ENCODE assay signal across 1 cellular context in the genomic region with DNA sequence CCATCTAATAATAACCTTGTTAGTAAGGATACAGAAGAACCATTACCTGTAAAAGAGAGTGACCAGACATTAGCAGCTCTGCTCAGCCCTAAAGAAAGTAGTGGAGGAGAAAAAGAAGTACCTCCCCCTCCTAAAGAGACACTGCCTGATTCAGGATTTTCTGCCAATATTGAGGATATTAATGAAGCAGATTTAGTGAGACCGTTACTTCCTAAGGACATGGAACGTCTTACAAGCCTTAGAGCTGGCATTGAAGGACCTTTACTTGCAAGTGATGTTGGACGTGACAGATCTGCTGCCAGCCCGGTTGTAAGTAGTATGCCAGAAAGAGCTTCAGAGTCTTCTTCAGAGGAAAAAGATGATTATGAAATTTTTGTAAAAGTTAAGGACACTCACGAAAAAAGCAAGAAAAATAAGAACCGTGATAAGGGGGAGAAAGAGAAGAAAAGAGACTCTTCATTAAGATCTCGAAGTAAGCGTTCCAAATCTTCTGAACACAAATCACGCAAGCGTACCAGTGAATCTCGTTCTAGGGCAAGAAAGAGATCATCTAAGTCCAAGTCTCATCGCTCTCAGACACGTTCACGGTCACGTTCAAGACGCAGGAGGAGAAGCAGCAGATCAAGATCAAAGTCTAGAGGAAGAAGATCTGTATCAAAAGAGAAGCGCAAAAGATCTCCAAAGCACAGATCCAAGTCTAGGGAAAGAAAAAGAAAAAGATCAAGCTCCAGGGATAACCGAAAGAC.
TF ChIP-seq lines count a peak whose summit lies in the region.

No MANE protein-coding gene starts in this region.

TF ChIP-seq in GM12891, 5 proteins besides CTCF, POLR2A, EP300 and RAD21:
- no peak for TF ChIP-seq POU2F2 (IDR thresholded peaks at IDR 0.05; ENCODE audit: low read depth, low read length)
- TF ChIP-seq PAX5 (IDR thresholded peaks at IDR 0.05; ENCODE audit: insufficient read depth, low read length, severe bottlenecking), result no peak
- TF ChIP-seq SPI1 (IDR thresholded peaks at IDR 0.05; ENCODE audit: low read depth, low read length), result no peak
- no peak for TF ChIP-seq POLR2AphosphoS5 (IDR thresholded peaks at IDR 0.05; ENCODE audit: low read depth, low read length)
- no peak for TF ChIP-seq TAF1 (IDR thresholded peaks at IDR 0.05; ENCODE audit: low read depth, low read length)
